In genomic region chr11:8828580-8829358, GRCh38 we compare ENCODE assay signal across 1 cellular context.
TF ChIP-seq lines count a peak whose summit lies in the region.

No MANE protein-coding gene starts in this region.

TF ChIP-seq in K562, 482 proteins besides CTCF, POLR2A, EP300 and RAD21 (continued from another document):
- TF ChIP-seq MLLT1 (IDR thresholded peaks at IDR 0.05) (peak in 1 of 2 experiments; percentile 58; a peak in 2 of 4 replicates), CHCHD3 (CRISPR knock-in tag; IDR thresholded peaks at IDR 0.05) (no peak), MTA2 (IDR thresholded peaks at IDR 0.05; ENCODE audit: low read depth) (no peak)
